Comparison of ENCODE assay signal across 14 cellular contexts in the genomic region with DNA sequence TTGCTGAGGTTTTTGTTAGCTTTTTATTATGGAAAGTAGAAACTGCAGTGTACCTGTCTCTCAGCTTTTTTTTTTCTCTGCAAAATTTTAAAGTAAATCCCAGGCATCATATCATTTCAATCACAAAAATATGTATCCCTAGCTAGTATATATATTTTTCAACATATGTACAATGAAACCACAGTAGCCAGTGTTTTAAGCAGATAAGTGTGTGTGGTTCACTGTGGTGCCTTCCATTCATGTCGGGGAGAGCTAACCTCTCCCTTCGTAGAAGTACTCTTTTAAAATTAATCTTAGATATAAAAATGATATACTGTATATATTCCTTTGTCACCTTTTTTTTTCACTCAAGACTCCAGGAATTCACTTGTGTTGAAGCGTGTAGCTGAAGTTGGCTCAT. TPM values are rescaled to one million over a fixed set of nuclear protein-coding genes. Genes with fewer than 3 reads are reported as not detected.
DNase-seq lines count a peak whose midpoint lies in the region; ATAC-seq and TF ChIP-seq lines count a peak whose summit lies in the region.
"Had no signal": no experiment of that assay in that cellular context is flagged by ENCODE, and none has a peak within 500 bp of the region (broad histone marks: within the 10 kb centered on the region; RNA-seq: fewer than 3 reads in every experiment).

No MANE protein-coding gene starts in this region.

- H3K27ac ChIP-seq in psoas muscle = peak overlapping the region; percentile 24
- H3K27ac ChIP-seq: 22Rv1, BLaER1 had no signal

- no peaks in the 10 kb centered on the region for H3K9me3 ChIP-seq in psoas muscle
- H3K9me3 ChIP-seq: HAP-1 had no signal

- no peaks in the 10 kb centered on the region for H3K27me3 Mint-ChIP-seq in activated T-cell treated with anti-CD3 and anti-CD28 coated beads, Interleukin-2, amount 50 U/mL, for 24 hours
- no peaks in the 10 kb centered on the region for H3K27me3 Mint-ChIP-seq in activated T-cell treated with anti-CD3 and anti-CD28 coated beads, Interleukin-2, amount 50 U/mL, for 4 hours (ENCODE audit: low read depth)
- no peaks in the 10 kb centered on the region for H3K27me3 Mint-ChIP-seq in activated T-helper 17 cell treated with anti-CD3 and anti-CD28 coated beads, Interleukin-2, amount 50 U/mL, for 72 hours

- no peaks in the 10 kb centered on the region for H3K36me3 ChIP-seq in psoas muscle (ENCODE audit: insufficient read depth in 1 of 2, low read depth in 1 of 2)
- H3K36me3 ChIP-seq: HAP-1 had no signal

- H3K4me1 ChIP-seq in psoas muscle = peaks cover 86% of the 10 kb centered on the region
- H3K4me1 ChIP-seq: HAP-1 had no signal

- intact Hi-C loops in psoas muscle (cut with DNase I) = no loop called here

- WGBS in psoas muscle, 3 donors = 80 to 94% (median 80%) methylated on average over 3 of the region's 3 CpGs

- no peak for TF ChIP-seq CTCF in psoas muscle (IDR thresholded peaks at IDR 0.05)

- no peak for ATAC-seq in activated T-cell treated with anti-CD3 and anti-CD28 coated beads, Interleukin-2, amount 50 U/mL, for 4 hours
- no peak for ATAC-seq in activated T-helper 17 cell treated with anti-CD3 and anti-CD28 coated beads, Interleukin-2, amount 50 U/mL, for 72 hours (replicated peaks)
- no peak for ATAC-seq in psoas muscle
- ATAC-seq: GM12878 had no signal

- no peak overlapping the region for H3K4me3 Mint-ChIP-seq in activated T-cell treated with anti-CD3 and anti-CD28 coated beads, Interleukin-2, amount 50 U/mL, for 24 hours
- H3K4me3 Mint-ChIP-seq in activated T-cell treated with anti-CD3 and anti-CD28 coated beads, Interleukin-2, amount 50 U/mL, for 4 hours = no peak overlapping the region
- H3K4me3 Mint-ChIP-seq in activated T-helper 17 cell treated with anti-CD3 and anti-CD28 coated beads, Interleukin-2, amount 50 U/mL, for 72 hours = peak overlapping the region; percentile 52

- peaks cover 91% of the 10 kb centered on the region for H3K4me1 Mint-ChIP-seq in activated T-cell treated with anti-CD3 and anti-CD28 coated beads, Interleukin-2, amount 50 U/mL, for 24 hours (ENCODE audit: low read depth)
- H3K4me1 Mint-ChIP-seq in activated T-cell treated with anti-CD3 and anti-CD28 coated beads, Interleukin-2, amount 50 U/mL, for 4 hours (ENCODE audit: low read depth) = peaks cover 97% of the 10 kb centered on the region
- H3K4me1 Mint-ChIP-seq in activated T-helper 17 cell treated with anti-CD3 and anti-CD28 coated beads, Interleukin-2, amount 50 U/mL, for 72 hours = peaks cover 60% of the 10 kb centered on the region

- H3K27ac Mint-ChIP-seq in activated T-cell treated with anti-CD3 and anti-CD28 coated beads, Interleukin-2, amount 50 U/mL, for 24 hours = peak overlapping the region; percentile 12
- no peak overlapping the region for H3K27ac Mint-ChIP-seq in activated T-helper 17 cell treated with anti-CD3 and anti-CD28 coated beads, Interleukin-2, amount 50 U/mL, for 72 hours

- no peak for DNase-seq in activated T-cell treated with anti-CD3 and anti-CD28 coated beads, Interleukin-2, amount 50 U/mL, for 24 hours
- DNase-seq in activated T-cell treated with anti-CD3 and anti-CD28 coated beads, Interleukin-2, amount 50 U/mL, for 4 hours = no peak
- peak; percentile 65 for DNase-seq in OCI-M1 (lab: John Stamatoyannopoulos, UW)
- DNase-seq in psoas muscle = no peak
- DNase-seq in kidney tubule cell (ENCODE audit: low spot score) = no peak
- no peak for DNase-seq in NCI-H82 (lab: John Stamatoyannopoulos, UW)
- no peak for DNase-seq in COR-L47 (lab: John Stamatoyannopoulos, UW)
- DNase-seq: AML-193, DMS79 had no signal

- H3K36me3 Mint-ChIP-seq in activated T-cell treated with anti-CD3 and anti-CD28 coated beads, Interleukin-2, amount 50 U/mL, for 24 hours (ENCODE audit: low read depth) = peaks cover 26% of the 10 kb centered on the region
- H3K36me3 Mint-ChIP-seq in activated T-cell treated with anti-CD3 and anti-CD28 coated beads, Interleukin-2, amount 50 U/mL, for 4 hours (ENCODE audit: insufficient read depth) = peaks cover 20% of the 10 kb centered on the region
- H3K36me3 Mint-ChIP-seq in activated T-helper 17 cell treated with anti-CD3 and anti-CD28 coated beads, Interleukin-2, amount 50 U/mL, for 72 hours (ENCODE audit: low read depth) = peaks cover 3% of the 10 kb centered on the region

- H3K4me3 ChIP-seq in psoas muscle = no peak overlapping the region
- H3K4me3 ChIP-seq: BLaER1, GM12878, HAP-1 had no signal

- H3K9me3 Mint-ChIP-seq in activated T-cell treated with anti-CD3 and anti-CD28 coated beads, Interleukin-2, amount 50 U/mL, for 24 hours = no peaks in the 10 kb centered on the region
- H3K9me3 Mint-ChIP-seq in activated T-cell treated with anti-CD3 and anti-CD28 coated beads, Interleukin-2, amount 50 U/mL, for 4 hours = no peaks in the 10 kb centered on the region
- H3K9me3 Mint-ChIP-seq in activated T-helper 17 cell treated with anti-CD3 and anti-CD28 coated beads, Interleukin-2, amount 50 U/mL, for 72 hours = no peaks in the 10 kb centered on the region

- no peaks in the 10 kb centered on the region for H3K27me3 ChIP-seq in psoas muscle (ENCODE audit: insufficient read depth in 3 of 3, low read length in 2 of 3)
- H3K27me3 ChIP-seq: BLaER1 had no signal

RNA-seq across cellular contexts. Expression of gene CUL1, which starts 22.7 kb away (rescaled TPM):
- 10 to 100 TPM; 75.2 to 83.7 (median 75.4) TPM for total RNA-seq in activated T-cell treated with anti-CD3 and anti-CD28 coated beads, Interleukin-2, amount 50 U/mL, for 4 hours
- total RNA-seq in activated T-helper 17 cell treated with anti-CD3 and anti-CD28 coated beads, Interleukin-2, amount 50 U/mL, for 72 hours = 10 to 100 TPM; 61.4 to 61.7 TPM
- total RNA-seq in psoas muscle = 10 to 100 TPM; 65.1 to 97.1 (median 88.8) TPM
- polyA plus RNA-seq in psoas muscle = 100 to 1,000 TPM in 1 of 3 donors, 10 to 100 TPM in 2; 66.3 to 149 (median 76.8) TPM
